1 cellular context compared by ENCODE assay signal in the genomic region with DNA sequence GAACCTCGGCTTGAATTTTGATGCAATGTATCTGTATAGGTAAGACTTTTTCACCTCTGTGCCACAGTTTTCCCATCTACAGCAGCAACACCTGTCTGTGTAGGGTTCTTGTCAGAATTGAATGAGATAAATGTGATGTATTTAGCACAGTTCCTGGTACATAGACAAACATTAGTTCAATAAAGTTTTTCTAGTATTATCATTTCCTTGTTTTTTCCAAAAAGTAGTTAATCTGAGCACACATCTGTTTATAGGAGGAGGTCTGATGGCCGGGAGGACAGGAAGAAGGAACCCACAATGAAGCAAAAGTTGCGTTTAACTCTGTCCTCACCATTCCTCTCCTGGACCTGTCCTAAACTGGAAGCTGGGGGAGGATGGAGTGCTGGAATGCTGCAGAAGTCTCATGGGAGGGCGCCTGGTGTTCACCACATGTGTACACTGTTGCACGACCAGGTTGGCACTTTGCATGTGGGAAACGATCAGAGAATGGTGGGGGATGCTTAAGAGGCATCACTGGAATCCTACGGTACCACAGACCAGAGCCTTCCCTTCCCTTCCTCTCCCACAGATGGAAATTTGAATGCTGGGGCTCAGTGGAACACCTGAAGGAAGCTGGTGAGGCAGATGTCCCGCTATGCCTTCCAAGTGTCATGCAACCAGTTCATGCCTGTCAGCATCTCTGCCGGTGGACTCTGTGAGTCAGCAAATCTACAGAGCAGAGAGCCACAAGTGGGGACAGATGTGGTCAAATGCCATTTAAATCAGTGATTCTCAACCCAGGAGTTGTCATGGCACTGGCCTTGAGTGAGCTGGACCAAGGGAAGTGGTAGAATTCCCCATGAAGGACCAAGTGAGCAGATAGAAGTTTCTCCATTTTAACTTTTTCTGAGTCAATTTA.
TF ChIP-seq lines count a peak whose summit lies in the region.

No MANE protein-coding gene starts in this region.

TF ChIP-seq in K562, 482 proteins besides CTCF, POLR2A, EP300 and RAD21:
- TF ChIP-seq MAFF (IDR thresholded peaks at IDR 0.05; ENCODE audit: low read length) (peak; percentile 62; the same call in 1 of the 2 replicates), ZNF316 (IDR thresholded peaks at IDR 0.05) (peak; percentile 87), CHD2 (IDR thresholded peaks at IDR 0.05; ENCODE audit: low read depth, low read length) (no peak), NEUROD1 (IDR thresholded peaks at IDR 0.05; ENCODE audit: borderline replicate concordance, low read depth, low read length, partially characterized antibody) (no peak), ZNF830 (CRISPR knock-in tag; IDR thresholded peaks at IDR 0.05) (no peak), ETS2 (tag; IDR thresholded peaks at IDR 0.05; ENCODE audit: borderline replicate concordance, poor library complexity, severe bottlenecking) (no peak), TEAD4 (IDR thresholded peaks at IDR 0.05; ENCODE audit: low read length) (no peak), TEAD4 (CRISPR knock-in tag; IDR thresholded peaks at IDR 0.05; ENCODE audit: borderline replicate concordance) (no peak), HNRNPL (IDR thresholded peaks at IDR 0.05; ENCODE audit: low read depth, low read length) (no peak), FOXK2 (conservative IDR thresholded peaks at IDR 0.05 in 1 of 2, IDR thresholded peaks at IDR 0.05 in 1 of 2; ENCODE audit: low read depth in 2 of 2) (no peak), NFE2L1 (tag; IDR thresholded peaks at IDR 0.05; ENCODE audit: borderline replicate concordance, low read depth) (peak; percentile 34; the same call in 1 of the 2 replicates), MEIS2 (IDR thresholded peaks at IDR 0.05; ENCODE audit: partially characterized antibody) (peak; percentile 38), GABPA (tag; conservative IDR thresholded peaks at IDR 0.05; ENCODE audit: low read depth) (no peak), ARHGAP35 (IDR thresholded peaks at IDR 0.05; ENCODE audit: partially characterized antibody) (no peak), NFYB (IDR thresholded peaks at IDR 0.05; ENCODE audit: extremely low read depth, insufficient read length) (no peak), ZNF507 (tag; conservative IDR thresholded peaks at IDR 0.05) (no peak), PTRF (tag; IDR thresholded peaks at IDR 0.05) (no peak), JUNB (CRISPR knock-in tag; conservative IDR thresholded peaks at IDR 0.05) (no peak), ZNF408 (CRISPR knock-in tag; IDR thresholded peaks at IDR 0.05; ENCODE audit: low read depth) (no peak), CTBP1 (IDR thresholded peaks at IDR 0.05; ENCODE audit: borderline replicate concordance) (peak; percentile 50; the same call in 1 of the 2 replicates), BACH1 (tag; IDR thresholded peaks at IDR 0.05) (peak; percentile 60; the same call in 1 of the 2 replicates), ZNF324 (CRISPR knock-in tag; IDR thresholded peaks at IDR 0.05) (no peak), STAT5B (CRISPR knock-in tag; IDR thresholded peaks at IDR 0.05) (no peak), TCF7L2 (IDR thresholded peaks at IDR 0.05; ENCODE audit: low read depth, low read length) (no peak), C11orf30 (IDR thresholded peaks at IDR 0.05; ENCODE audit: low read depth) (peak; percentile 82), MYBL2 (IDR thresholded peaks at IDR 0.05; ENCODE audit: low read depth) (no peak), MYBL2 (CRISPR knock-in tag; IDR thresholded peaks at IDR 0.05; ENCODE audit: borderline replicate concordance) (no peak), MAFG (tag; conservative IDR thresholded peaks at IDR 0.05) (peak; percentile 81), MAFK (IDR thresholded peaks at IDR 0.05; ENCODE audit: low read length) (peak; percentile 71), CBX1 (IDR thresholded peaks at IDR 0.05; ENCODE audit: low read depth) (no peak), TBP (optimal IDR thresholded peaks at IDR 0.05; ENCODE audit: low read depth, low read length) (no peak), MCM7 (IDR thresholded peaks at IDR 0.05) (no peak), NRF1 (conservative IDR thresholded peaks at IDR 0.05 in 1 of 2, IDR thresholded peaks at IDR 0.05 in 1 of 2) (no peak), NFE2 (IDR thresholded peaks at IDR 0.05; ENCODE audit: low read depth) (peak; percentile 81), RFX1 (IDR thresholded peaks at IDR 0.05) (0 out of 2 replicates have a peak, but pooled peaks have one; percentile 27)
- TF ChIP-seq, protein P1, sequence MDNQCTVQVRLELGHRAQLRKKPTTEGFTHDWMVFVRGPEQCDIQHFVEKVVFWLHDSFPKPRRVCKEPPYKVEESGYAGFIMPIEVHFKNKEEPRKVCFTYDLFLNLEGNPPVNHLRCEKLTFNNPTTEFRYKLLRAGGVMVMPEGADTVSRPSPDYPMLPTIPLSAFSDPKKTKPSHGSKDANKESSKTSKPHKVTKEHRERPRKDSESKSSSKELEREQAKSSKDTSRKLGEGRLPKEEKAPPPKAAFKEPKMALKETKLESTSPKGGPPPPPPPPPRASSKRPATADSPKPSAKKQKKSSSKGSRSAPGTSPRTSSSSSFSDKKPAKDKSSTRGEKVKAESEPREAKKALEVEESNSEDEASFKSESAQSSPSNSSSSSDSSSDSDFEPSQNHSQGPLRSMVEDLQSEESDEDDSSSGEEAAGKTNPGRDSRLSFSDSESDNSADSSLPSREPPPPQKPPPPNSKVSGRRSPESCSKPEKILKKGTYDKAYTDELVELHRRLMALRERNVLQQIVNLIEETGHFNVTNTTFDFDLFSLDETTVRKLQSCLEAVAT (IDR thresholded peaks at IDR 0.05): no peak
- TF ChIP-seq, protein P2, sequence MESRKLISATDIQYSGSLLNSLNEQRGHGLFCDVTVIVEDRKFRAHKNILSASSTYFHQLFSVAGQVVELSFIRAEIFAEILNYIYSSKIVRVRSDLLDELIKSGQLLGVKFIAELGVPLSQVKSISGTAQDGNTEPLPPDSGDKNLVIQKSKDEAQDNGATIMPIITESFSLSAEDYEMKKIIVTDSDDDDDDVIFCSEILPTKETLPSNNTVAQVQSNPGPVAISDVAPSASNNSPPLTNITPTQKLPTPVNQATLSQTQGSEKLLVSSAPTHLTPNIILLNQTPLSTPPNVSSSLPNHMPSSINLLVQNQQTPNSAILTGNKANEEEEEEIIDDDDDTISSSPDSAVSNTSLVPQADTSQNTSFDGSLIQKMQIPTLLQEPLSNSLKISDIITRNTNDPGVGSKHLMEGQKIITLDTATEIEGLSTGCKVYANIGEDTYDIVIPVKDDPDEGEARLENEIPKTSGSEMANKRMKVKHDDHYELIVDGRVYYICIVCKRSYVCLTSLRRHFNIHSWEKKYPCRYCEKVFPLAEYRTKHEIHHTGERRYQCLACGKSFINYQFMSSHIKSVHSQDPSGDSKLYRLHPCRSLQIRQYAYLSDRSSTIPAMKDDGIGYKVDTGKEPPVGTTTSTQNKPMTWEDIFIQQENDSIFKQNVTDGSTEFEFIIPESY (CRISPR knock-in tag; IDR thresholded peaks at IDR 0.05): no peak
- TF ChIP-seq, protein P3, sequence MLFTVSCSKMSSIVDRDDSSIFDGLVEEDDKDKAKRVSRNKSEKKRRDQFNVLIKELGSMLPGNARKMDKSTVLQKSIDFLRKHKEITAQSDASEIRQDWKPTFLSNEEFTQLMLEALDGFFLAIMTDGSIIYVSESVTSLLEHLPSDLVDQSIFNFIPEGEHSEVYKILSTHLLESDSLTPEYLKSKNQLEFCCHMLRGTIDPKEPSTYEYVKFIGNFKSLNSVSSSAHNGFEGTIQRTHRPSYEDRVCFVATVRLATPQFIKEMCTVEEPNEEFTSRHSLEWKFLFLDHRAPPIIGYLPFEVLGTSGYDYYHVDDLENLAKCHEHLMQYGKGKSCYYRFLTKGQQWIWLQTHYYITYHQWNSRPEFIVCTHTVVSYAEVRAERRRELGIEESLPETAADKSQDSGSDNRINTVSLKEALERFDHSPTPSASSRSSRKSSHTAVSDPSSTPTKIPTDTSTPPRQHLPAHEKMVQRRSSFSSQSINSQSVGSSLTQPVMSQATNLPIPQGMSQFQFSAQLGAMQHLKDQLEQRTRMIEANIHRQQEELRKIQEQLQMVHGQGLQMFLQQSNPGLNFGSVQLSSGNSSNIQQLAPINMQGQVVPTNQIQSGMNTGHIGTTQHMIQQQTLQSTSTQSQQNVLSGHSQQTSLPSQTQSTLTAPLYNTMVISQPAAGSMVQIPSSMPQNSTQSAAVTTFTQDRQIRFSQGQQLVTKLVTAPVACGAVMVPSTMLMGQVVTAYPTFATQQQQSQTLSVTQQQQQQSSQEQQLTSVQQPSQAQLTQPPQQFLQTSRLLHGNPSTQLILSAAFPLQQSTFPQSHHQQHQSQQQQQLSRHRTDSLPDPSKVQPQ (CRISPR knock-in tag; IDR thresholded peaks at IDR 0.05; ENCODE audit: borderline replicate concordance): no peak
- TF ChIP-seq, protein P4, sequence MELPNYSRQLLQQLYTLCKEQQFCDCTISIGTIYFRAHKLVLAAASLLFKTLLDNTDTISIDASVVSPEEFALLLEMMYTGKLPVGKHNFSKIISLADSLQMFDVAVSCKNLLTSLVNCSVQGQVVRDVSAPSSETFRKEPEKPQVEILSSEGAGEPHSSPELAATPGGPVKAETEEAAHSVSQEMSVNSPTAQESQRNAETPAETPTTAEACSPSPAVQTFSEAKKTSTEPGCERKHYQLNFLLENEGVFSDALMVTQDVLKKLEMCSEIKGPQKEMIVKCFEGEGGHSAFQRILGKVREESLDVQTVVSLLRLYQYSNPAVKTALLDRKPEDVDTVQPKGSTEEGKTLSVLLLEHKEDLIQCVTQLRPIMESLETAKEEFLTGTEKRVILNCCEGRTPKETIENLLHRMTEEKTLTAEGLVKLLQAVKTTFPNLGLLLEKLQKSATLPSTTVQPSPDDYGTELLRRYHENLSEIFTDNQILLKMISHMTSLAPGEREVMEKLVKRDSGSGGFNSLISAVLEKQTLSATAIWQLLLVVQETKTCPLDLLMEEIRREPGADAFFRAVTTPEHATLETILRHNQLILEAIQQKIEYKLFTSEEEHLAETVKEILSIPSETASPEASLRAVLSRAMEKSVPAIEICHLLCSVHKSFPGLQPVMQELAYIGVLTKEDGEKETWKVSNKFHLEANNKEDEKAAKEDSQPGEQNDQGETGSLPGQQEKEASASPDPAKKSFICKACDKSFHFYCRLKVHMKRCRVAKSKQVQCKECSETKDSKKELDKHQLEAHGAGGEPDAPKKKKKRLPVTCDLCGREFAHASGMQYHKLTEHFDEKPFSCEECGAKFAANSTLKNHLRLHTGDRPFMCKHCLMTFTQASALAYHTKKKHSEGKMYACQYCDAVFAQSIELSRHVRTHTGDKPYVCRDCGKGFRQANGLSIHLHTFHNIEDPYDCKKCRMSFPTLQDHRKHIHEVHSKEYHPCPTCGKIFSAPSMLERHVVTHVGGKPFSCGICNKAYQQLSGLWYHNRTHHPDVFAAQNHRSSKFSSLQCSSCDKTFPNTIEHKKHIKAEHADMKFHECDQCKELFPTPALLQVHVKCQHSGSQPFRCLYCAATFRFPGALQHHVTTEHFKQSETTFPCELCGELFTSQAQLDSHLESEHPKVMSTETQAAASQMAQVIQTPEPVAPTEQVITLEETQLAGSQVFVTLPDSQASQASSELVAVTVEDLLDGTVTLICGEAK (IDR thresholded peaks at IDR 0.05): peak; percentile 88
- TF ChIP-seq, protein P4 (CRISPR knock-in tag; IDR thresholded peaks at IDR 0.05): peak; percentile 77
- TF ChIP-seq, protein P5, sequence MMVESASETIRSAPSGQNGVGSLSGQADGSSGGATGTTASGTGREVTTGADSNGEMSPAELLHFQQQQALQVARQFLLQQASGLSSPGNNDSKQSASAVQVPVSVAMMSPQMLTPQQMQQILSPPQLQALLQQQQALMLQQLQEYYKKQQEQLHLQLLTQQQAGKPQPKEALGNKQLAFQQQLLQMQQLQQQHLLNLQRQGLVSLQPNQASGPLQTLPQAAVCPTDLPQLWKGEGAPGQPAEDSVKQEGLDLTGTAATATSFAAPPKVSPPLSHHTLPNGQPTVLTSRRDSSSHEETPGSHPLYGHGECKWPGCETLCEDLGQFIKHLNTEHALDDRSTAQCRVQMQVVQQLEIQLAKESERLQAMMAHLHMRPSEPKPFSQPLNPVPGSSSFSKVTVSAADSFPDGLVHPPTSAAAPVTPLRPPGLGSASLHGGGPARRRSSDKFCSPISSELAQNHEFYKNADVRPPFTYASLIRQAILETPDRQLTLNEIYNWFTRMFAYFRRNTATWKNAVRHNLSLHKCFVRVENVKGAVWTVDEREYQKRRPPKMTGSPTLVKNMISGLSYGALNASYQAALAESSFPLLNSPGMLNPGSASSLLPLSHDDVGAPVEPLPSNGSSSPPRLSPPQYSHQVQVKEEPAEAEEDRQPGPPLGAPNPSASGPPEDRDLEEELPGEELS (CRISPR knock-in tag; IDR thresholded peaks at IDR 0.05; ENCODE audit: borderline replicate concordance): no peak
TF ChIP-seq in K562: peak in this region for 12.
